16 cellular contexts compared by ENCODE assay signal in the genomic region with DNA sequence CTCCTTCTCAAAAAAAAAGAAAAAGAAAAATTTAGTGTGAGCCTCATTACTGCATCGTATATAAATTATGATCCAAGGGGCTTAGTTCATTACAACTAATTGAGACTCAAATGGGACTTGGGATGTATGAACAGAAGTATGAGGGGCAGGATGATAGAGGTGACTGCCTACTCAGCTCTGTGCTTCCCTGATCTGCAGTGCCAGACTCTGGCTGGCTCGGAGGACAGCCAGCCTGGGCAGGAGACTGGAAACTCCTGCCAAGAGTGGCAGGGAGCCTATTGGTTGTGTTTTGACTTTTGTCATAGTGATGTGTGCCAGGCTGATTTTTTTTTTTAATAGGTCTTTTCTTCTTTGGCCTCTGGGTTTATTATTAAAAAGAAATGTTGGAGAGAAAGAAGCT.
DNase-seq lines count a peak whose midpoint lies in the region; ATAC-seq, FAIRE-seq and TF ChIP-seq lines count a peak whose summit lies in the region.
"Had no signal": no experiment of that assay in that cellular context is flagged by ENCODE, and none has a peak within 500 bp of the region (broad histone marks: within the 10 kb centered on the region; RNA-seq: fewer than 3 reads in every experiment).

No MANE protein-coding gene starts in this region.

- CTCF ChIA-PET in HepG2 (lab: Yijun Ruan, JAX; ENCODE audit: low intra/inter-chr PET ratio, low total read pairs), result no interaction called here

- no peak overlapping the region for H3K9ac ChIP-seq in liver (ENCODE audit: low read depth in 1 of 2, low read length in 2 of 2)
- H3K9ac ChIP-seq in HepG2 (ENCODE audit: insufficient read depth, low read depth, low read length), result no peak overlapping the region

- no peaks in the 10 kb centered on the region for H3K79me2 ChIP-seq in HepG2 (ENCODE audit: insufficient read depth, low read length)

- BruUV-seq in HepG2 (replicated peaks; lab: Mats Ljungman, UMichigan), result no TSS peak

- TF ChIP-seq CTCF in liver (IDR thresholded peaks at IDR 0.05; ENCODE audit: low read depth, low read length, missing input control), result no peak
- TF ChIP-seq CTCF in HepG2 (CRISPR knock-in tag; IDR thresholded peaks at IDR 0.05), result no peak

- no peak for TF ChIP-seq POLR2A in HepG2 (IDR thresholded peaks at IDR 0.05; ENCODE audit: insufficient read depth in 1 of 2, low read depth in 2 of 2, low read length in 2 of 2)

- no peak overlapping the region for H2AFZ ChIP-seq in HepG2 (ENCODE audit: low read length)

- no peak for TF ChIP-seq EP300 in HepG2 (IDR thresholded peaks at IDR 0.05; ENCODE audit: low read depth in 2 of 2, low read length in 2 of 2)
- TF ChIP-seq EP300 in HepG2 (CRISPR knock-in tag; IDR thresholded peaks at IDR 0.05; ENCODE audit: borderline replicate concordance), result no peak

- no peaks in the 10 kb centered on the region for H4K20me1 ChIP-seq in HepG2 (ENCODE audit: insufficient read depth, low read length)

- H3K36me3 ChIP-seq in liver (ENCODE audit: control insufficient read depth in 4 of 4, insufficient read depth in 3 of 4, low read depth in 1 of 4, low read length in 3 of 4) (no peaks in the 10 kb centered on the region), HepG2 (replicated peaks in 1 of 2; ENCODE audit: control insufficient read depth in 1 of 2, insufficient read depth in 2 of 2, low read length in 2 of 2) (peaks cover 2 to 11% of the 10 kb centered on the region in 2 experiments; a peak in 2 of 5 replicates)

- H3K4me3 ChIP-seq in liver (ENCODE audit: low read depth in 1 of 3, low read length in 3 of 3), result no peak overlapping the region
- H3K4me3 ChIP-seq in HepG2 (replicated peaks in 1 of 3; ENCODE audit: insufficient read depth in 1 of 3, low read depth in 2 of 3, low read length in 3 of 3), result no peak overlapping the region
- H3K4me3 ChIP-seq: left lung, SJCRH30, smooth muscle cell had no signal

- no peaks in the 10 kb centered on the region for H3K9me3 ChIP-seq in liver (ENCODE audit: control insufficient read depth in 4 of 4, low read length in 3 of 4)
- H3K9me3 ChIP-seq in HepG2 (ENCODE audit: low read length), result no peaks in the 10 kb centered on the region
- H3K9me3 ChIP-seq: left lung, SJCRH30 had no signal

- H3K4me1 ChIP-seq in liver (ENCODE audit: control insufficient read depth in 4 of 4, insufficient read depth in 4 of 4, low read length in 3 of 4), result peaks cover 5 to 21% (median 13%) of the 10 kb centered on the region in 4 donors
- peaks cover 29% of the 10 kb centered on the region for H3K4me1 ChIP-seq in HepG2 (ENCODE audit: insufficient read depth, low read length)
- H3K4me1 ChIP-seq: left lung, SJCRH30 had no signal

- no peak for FAIRE-seq in HepG2 (lab: Jason Lieb, UNC)
- FAIRE-seq: endothelial cell of umbilical vein had no signal

- no peaks in the 10 kb centered on the region for H3K27me3 ChIP-seq in liver (ENCODE audit: control insufficient read depth in 4 of 4, insufficient read depth in 4 of 4, low read length in 3 of 4)
- H3K27me3 ChIP-seq in HepG2 (ENCODE audit: control insufficient read depth in 1 of 2, insufficient read depth in 2 of 2, low read length in 2 of 2), result no peaks in the 10 kb centered on the region
- H3K27me3 ChIP-seq: left lung, SJCRH30 had no signal

- peak in 1 of 2 donors; percentile 44 for TF ChIP-seq RAD21 in liver (IDR thresholded peaks at IDR 0.05)
- TF ChIP-seq RAD21 in HepG2 (CRISPR knock-in tag; IDR thresholded peaks at IDR 0.05), result no peak

- in situ Hi-C loops in HepG2 (cut with HindIII; ENCODE audit: extremely low pct_ligation_motif_present, low pct_unique_long_range_greater_than_20kb), result no loop called here

- intact Hi-C loops in HepG2 (cut with micrococcal nuclease; ENCODE audit: unreplicated experiment), result no loop called here

- DNase-seq in HepG2 (ENCODE audit: low spot score), result no peak
- peak; percentile 78 for DNase-seq in mucosa of gallbladder (ENCODE audit: low spot score)
- DNase-seq in NCI-H1105 (lab: John Stamatoyannopoulos, UW), result no peak
- no peak for DNase-seq in NCI-H146 treated with DMSO at 0.1 percent for 48 hours (lab: John Stamatoyannopoulos, UW; ENCODE audit: unreplicated experiment)
- no peak for DNase-seq in NCI-H187 (lab: John Stamatoyannopoulos, UW)
- DNase-seq: activated gamma-delta T cell treated with Interleukin-2 at 50 U/mL for 16 hours; left lung; NCI-H2029 treated with DMSO at 0.1 percent for 48 hours; nephron progenitor cell; SJCRH30; stimulated activated naive CD8-positive, alpha-beta T cell treated with anti-CD3 and anti-CD28 coated beads, Interleukin-15, amount 100 ng/mL, for 72 hours had no signal

- 49% methylated on average over 2 of the region's 2 CpGs for WGBS in liver
- 89% methylated on average over 2 of the region's 2 CpGs for WGBS in HepG2 (ENCODE audit: low lambda C conversion rate)

- POLR2A ChIA-PET in HepG2 (lab: Yijun Ruan, JAX), result no interaction called here

- H3K4me2 ChIP-seq in HepG2 (ENCODE audit: low read depth, low read length), result no peak overlapping the region
- H3K4me2 ChIP-seq: smooth muscle cell had no signal

- peak overlapping the region; percentile 78 to 91 for H3K27ac ChIP-seq in liver (ENCODE audit: low read depth in 1 of 2, low read length in 2 of 2)
- no peak overlapping the region for H3K27ac ChIP-seq in HepG2 (ENCODE audit: extremely low read length, insufficient read depth, low read length)
- peak overlapping the region; percentile 10 for H3K27ac ChIP-seq in cingulate gyrus (ENCODE audit: low read depth, low read length)
- H3K27ac ChIP-seq: left lung, SJCRH30 had no signal

- ATAC-seq in HepG2 (no peak), HG03378 (IDR thresholded peaks at IDR 0.05; ENCODE audit: unreplicated experiment) (no peak)
- ATAC-seq: left lung; stimulated activated naive CD8-positive, alpha-beta T cell treated with anti-CD3 and anti-CD28 coated beads, Interleukin-15, amount 100 ng/mL, for 72 hours had no signal

TF ChIP-seq in liver, 16 proteins besides CTCF, POLR2A, EP300 and RAD21:
- TF ChIP-seq SP1 (IDR thresholded peaks at IDR 0.05) (peak; percentile 53), TAF1 (conservative IDR thresholded peaks at IDR 0.05) (no peak), RXRA (IDR thresholded peaks at IDR 0.05) (peak in 1 of 2 donors; percentile 24), HNF4A (conservative IDR thresholded peaks at IDR 0.05) (peak; percentile 22 to 37)

TF ChIP-seq in HepG2, 621 proteins besides CTCF, POLR2A, EP300 and RAD21:
- no peak for TF ChIP-seq ZNF343 (CRISPR knock-in tag; IDR thresholded peaks at IDR 0.05)
